Comparison of ENCODE assay signal across 2 cellular contexts in genomic region chr19:18121166-18121565, GRCh38.
A peak's percentile ranks its signal among the peaks of the same experiment; 100 is the strongest.
TF ChIP-seq lines count a peak whose summit lies in the region.

No MANE protein-coding gene starts in this region.

TF ChIP-seq in HEK293, 187 proteins besides CTCF, POLR2A, EP300 and RAD21:
- TF ChIP-seq ZNF701 (tag by site-specific recombination; IDR thresholded peaks at IDR 0.05), result no peak
- peak; percentile 36; the same call in 1 of the 2 replicates for TF ChIP-seq GLIS1 (tag by site-specific recombination; IDR thresholded peaks at IDR 0.05)
- TF ChIP-seq ZNF121 (tag by site-specific recombination; IDR thresholded peaks at IDR 0.05), result peak; percentile 89

TF ChIP-seq in K562, 482 proteins besides CTCF, POLR2A, EP300 and RAD21:
- peak; percentile 52; the same call in 1 of the 2 replicates for TF ChIP-seq ZNF121 (CRISPR knock-in tag; conservative IDR thresholded peaks at IDR 0.05)
- no peak for TF ChIP-seq MBD2 (IDR thresholded peaks at IDR 0.05; ENCODE audit: borderline replicate concordance, low read depth)
